24 cellular contexts compared by ENCODE assay signal in genomic region chr7:105585850-105586500, GRCh38. TPM values are rescaled to one million over a fixed set of nuclear protein-coding genes. Genes with fewer than 3 reads are reported as not detected.
DNase-seq lines count a peak whose midpoint lies in the region; ATAC-seq, FAIRE-seq and TF ChIP-seq lines count a peak whose summit lies in the region.
"Had no signal": no experiment of that assay in that cellular context is flagged by ENCODE, and none has a peak within 500 bp of the region (broad histone marks: within the 10 kb centered on the region; RNA-seq: fewer than 3 reads in every experiment).

No MANE protein-coding gene starts in this region.

- no peak for FAIRE-seq in GM12878 (lab: Jason Lieb, UNC)
- FAIRE-seq: A204.1 had no signal

- DNase-seq in activated CD8-positive, alpha-beta T cell treated with anti-CD3 and anti-CD28 coated beads, Interleukin-2, amount 10 ng/mL, durations not matched to agents 7 days and 5 days = no peak
- no peak for DNase-seq in activated CD8-positive, alpha-beta T cell treated with anti-CD3 and anti-CD28 coated beads for 36 hours
- DNase-seq in GM12878 (ENCODE audit: low read depth, low spot score) (no peak), DMS 273 treated with DMSO at 0.1 percent for 48 hours (lab: John Stamatoyannopoulos, UW) (no peak), islet precursor cell (no peak), uterus (no peak)
- DNase-seq: aorta; cerebellar nuclear complex; effector memory CD8-positive, alpha-beta T cell; left lung; mucosa of descending colon; MV-4-11; NCI-H2029; right cardiac atrium; stimulated activated naive CD4-positive, alpha-beta T cell; thyroid gland had no signal

- H3K36me3 Mint-ChIP-seq in activated CD8-positive, alpha-beta T cell treated with anti-CD3 and anti-CD28 coated beads, Interleukin-2, amount 10 ng/mL, durations not matched to agents 7 days and 5 days (ENCODE audit: low read depth) = no peaks in the 10 kb centered on the region
- H3K36me3 Mint-ChIP-seq in activated CD8-positive, alpha-beta T cell treated with anti-CD3 and anti-CD28 coated beads for 36 hours (ENCODE audit: low read depth) = no peaks in the 10 kb centered on the region

- no peak for TF ChIP-seq EP300 in GM12878 (IDR thresholded peaks at IDR 0.05; ENCODE audit: borderline replicate concordance in 1 of 2, control insufficient read depth in 1 of 2, low read depth in 2 of 2, low read length in 2 of 2)

- no peak overlapping the region for H3K4me3 Mint-ChIP-seq in activated CD8-positive, alpha-beta T cell treated with anti-CD3 and anti-CD28 coated beads, Interleukin-2, amount 10 ng/mL, durations not matched to agents 7 days and 5 days
- H3K4me3 Mint-ChIP-seq in activated CD8-positive, alpha-beta T cell treated with anti-CD3 and anti-CD28 coated beads for 36 hours = no peak overlapping the region
- H3K4me3 Mint-ChIP-seq: effector memory CD8-positive, alpha-beta T cell had no signal

- POLR2A ChIA-PET in activated CD8-positive, alpha-beta T cell treated with anti-CD3 and anti-CD28 coated beads, Interleukin-2, amount 10 ng/mL, durations not matched to agents 7 days and 5 days (lab: Charles Lee) = interaction anchor here (1.2 kb wide), 1 partner anchor 54 kb away, joined by 4 read pairs; the partner anchor contains the start of gene RINT1
- POLR2A ChIA-PET in activated CD8-positive, alpha-beta T cell treated with anti-CD3 and anti-CD28 coated beads for 36 hours (lab: Charles Lee) = no interaction called here
- POLR2A ChIA-PET in GM12878 (lab: Charles Lee) = interaction anchor here (0.6 to 1.1 kb wide), 3 partner anchors 14 to 188 kb away, joined by 3 to 4 read pairs (median 3); partner anchors contain the start of gene RINT1

- no peaks in the 10 kb centered on the region for H3K27me3 Mint-ChIP-seq in activated CD8-positive, alpha-beta T cell treated with anti-CD3 and anti-CD28 coated beads, Interleukin-2, amount 10 ng/mL, durations not matched to agents 7 days and 5 days (ENCODE audit: low read depth)
- H3K27me3 Mint-ChIP-seq in activated CD8-positive, alpha-beta T cell treated with anti-CD3 and anti-CD28 coated beads for 36 hours = peaks cover 6% of the 10 kb centered on the region

- H3K36me3 ChIP-seq in GM12878 (ENCODE audit: control insufficient read depth in 2 of 2, insufficient read depth in 2 of 2, low read length in 1 of 2) (no peaks in the 10 kb centered on the region), uterus (no peaks in the 10 kb centered on the region)
- H3K36me3 ChIP-seq: left lung, thyroid gland had no signal

- no peaks in the 10 kb centered on the region for H3K27me3 ChIP-seq in GM12878 (replicated peaks in 1 of 2; ENCODE audit: control insufficient read depth in 2 of 2, insufficient read depth in 2 of 2, low read length in 1 of 2)
- H3K27me3 ChIP-seq in uterus = no peaks in the 10 kb centered on the region
- H3K27me3 ChIP-seq: BLaER1 treated with 17β-estradiol and CSF1 and Interleukin-3, amounts not matched to agents 10 nM and 100 nM; thyroid gland had no signal

- no peak for TF ChIP-seq CTCF in activated CD8-positive, alpha-beta T cell treated with anti-CD3 and anti-CD28 coated beads for 36 hours (IDR thresholded peaks at IDR 0.05)
- TF ChIP-seq CTCF in GM12878 (IDR thresholded peaks at IDR 0.05 in 2 of 3, conservative IDR thresholded peaks at IDR 0.05 in 1 of 3; ENCODE audit: control insufficient read depth in 2 of 3, extremely low read depth in 1 of 3, insufficient read depth in 1 of 3, low read depth in 3 of 3, low read length in 3 of 3) (peak in 1 of 3 experiments; percentile 10; a peak in 1 of 6 replicates), uterus (IDR thresholded peaks at IDR 0.05) (no peak)

- ATAC-seq in activated CD8-positive, alpha-beta T cell treated with anti-CD3 and anti-CD28 coated beads, Interleukin-2, amount 10 ng/mL, durations not matched to agents 7 days and 5 days = no peak
- ATAC-seq in activated CD8-positive, alpha-beta T cell treated with anti-CD3 and anti-CD28 coated beads for 36 hours = no peak
- ATAC-seq in GM18867 (IDR thresholded peaks at IDR 0.05; ENCODE audit: unreplicated experiment) (peak; percentile 54), HG02763 (IDR thresholded peaks at IDR 0.05; ENCODE audit: unreplicated experiment) (peak; percentile 41), GM12878 (peak; percentile 50)
- ATAC-seq: effector memory CD8-positive, alpha-beta T cell; left lung; mucosa of descending colon; right cardiac atrium; Right ventricle myocardium inferior had no signal

- in situ Hi-C loops in GM12878 (cut with MboI) = no loop called here

- H4K20me1 ChIP-seq in GM12878 (ENCODE audit: control insufficient read depth, insufficient read depth) = no peaks in the 10 kb centered on the region
- H4K20me1 ChIP-seq: BLaER1 treated with 17β-estradiol and CSF1 and Interleukin-3, amounts not matched to agents 10 nM and 100 nM had no signal

- TF ChIP-seq POLR2A in GM12878 (IDR thresholded peaks at IDR 0.05; ENCODE audit: low read depth, low read length) = no peak
- no peak for TF ChIP-seq POLR2A in uterus (IDR thresholded peaks at IDR 0.05)

- WGBS in GM12878 (ENCODE audit: insufficient coverage, insufficient replicate concordance, low lambda C conversion rate, missing lambda C conversion rate) = 97% methylated on average over 2 of the region's 2 CpGs

- SMC1A ChIA-PET in GM12878 (lab: Charles Lee; ENCODE audit: uncharacterized antibody, unreplicated experiment) = interaction anchor here (0.6 to 1.1 kb wide), 2 partner anchors 138 to 604 kb away, joined by 3 read pairs; no protein-coding TSS in a partner anchor

- H3K4me1 Mint-ChIP-seq in activated CD8-positive, alpha-beta T cell treated with anti-CD3 and anti-CD28 coated beads, Interleukin-2, amount 10 ng/mL, durations not matched to agents 7 days and 5 days (ENCODE audit: low read depth) = peaks cover 27% of the 10 kb centered on the region
- H3K4me1 Mint-ChIP-seq in activated CD8-positive, alpha-beta T cell treated with anti-CD3 and anti-CD28 coated beads for 36 hours (ENCODE audit: low read depth) = peaks cover 9% of the 10 kb centered on the region

- no peak overlapping the region for H3K27ac ChIP-seq in GM12878 (ENCODE audit: control insufficient read depth, insufficient read depth)
- no peak overlapping the region for H3K27ac ChIP-seq in uterus
- H3K27ac ChIP-seq: BLaER1 treated with 17β-estradiol and CSF1 and Interleukin-3, amounts not matched to agents 10 nM and 100 nM; left lung; thyroid gland had no signal

- peak overlapping the region; percentile 49 for H2AFZ ChIP-seq in GM12878 (ENCODE audit: control insufficient read depth, low read depth, low read length)

- no peak overlapping the region for H3K9ac ChIP-seq in GM12878 (ENCODE audit: control insufficient read depth, insufficient read depth, low read length)
- H3K9ac ChIP-seq: BLaER1 treated with 17β-estradiol and CSF1 and Interleukin-3, amounts not matched to agents 10 nM and 100 nM had no signal

- BruUV-seq in GM12878 (replicated peaks; lab: Mats Ljungman, UMichigan) = no TSS peak

- H3K4me1 ChIP-seq in GM12878 (ENCODE audit: control insufficient read depth, insufficient read depth, low read length) (peaks cover 9% of the 10 kb centered on the region), uterus (no peaks in the 10 kb centered on the region)

- CTCF ChIA-PET in activated CD8-positive, alpha-beta T cell treated with anti-CD3 and anti-CD28 coated beads, Interleukin-2, amount 10 ng/mL, durations not matched to agents 7 days and 5 days (lab: Charles Lee) = interaction anchor here (1.6 kb wide), 1 partner anchor 663 kb away, joined by 3 read pairs; no protein-coding TSS in a partner anchor
- CTCF ChIA-PET in activated CD8-positive, alpha-beta T cell treated with anti-CD3 and anti-CD28 coated beads for 36 hours (lab: Charles Lee) = no interaction called here
- CTCF ChIA-PET in GM12878 (lab: Yijun Ruan, JAX) = interaction anchor here (0.9 to 2.3 kb wide), 4 partner anchors 9 to 660 kb away, joined by 3 to 9 read pairs (median 4); no protein-coding TSS in a partner anchor

- peak overlapping the region; percentile 53 for H3K27ac Mint-ChIP-seq in activated CD8-positive, alpha-beta T cell treated with anti-CD3 and anti-CD28 coated beads, Interleukin-2, amount 10 ng/mL, durations not matched to agents 7 days and 5 days
- no peak overlapping the region for H3K27ac Mint-ChIP-seq in activated CD8-positive, alpha-beta T cell treated with anti-CD3 and anti-CD28 coated beads for 36 hours
- H3K27ac Mint-ChIP-seq: effector memory CD8-positive, alpha-beta T cell had no signal

- H3K9me3 Mint-ChIP-seq in activated CD8-positive, alpha-beta T cell treated with anti-CD3 and anti-CD28 coated beads, Interleukin-2, amount 10 ng/mL, durations not matched to agents 7 days and 5 days (ENCODE audit: insufficient read depth) = no peaks in the 10 kb centered on the region
- H3K9me3 Mint-ChIP-seq in activated CD8-positive, alpha-beta T cell treated with anti-CD3 and anti-CD28 coated beads for 36 hours = peaks cover 6% of the 10 kb centered on the region

- no peaks in the 10 kb centered on the region; the same call in 2 of the 3 replicates for H3K9me3 ChIP-seq in GM12878 (replicated peaks; ENCODE audit: control insufficient read depth, insufficient read depth, low read length)
- H3K9me3 ChIP-seq in uterus = no peaks in the 10 kb centered on the region
- H3K9me3 ChIP-seq: thyroid gland had no signal

- H3K4me3 ChIP-seq in GM12878 (no peak overlapping the region), uterus (no peak overlapping the region)
- H3K4me3 ChIP-seq: BLaER1 treated with 17β-estradiol and CSF1 and Interleukin-3, amounts not matched to agents 10 nM and 100 nM; left lung; mucosa of descending colon; thyroid gland had no signal

- RAD21 ChIA-PET in GM12878 (lab: Charles Lee; ENCODE audit: unreplicated experiment) = interaction anchor here (0.7 to 4.4 kb wide), 3 partner anchors 53 to 822 kb away, joined by 3 to 24 read pairs (median 4); partner anchors contain the start of gene RINT1

- no peak for TF ChIP-seq RAD21 in GM12878 (IDR thresholded peaks at IDR 0.05; ENCODE audit: insufficient read depth, low read depth, low read length)

- intact Hi-C loops in activated CD8-positive, alpha-beta T cell treated with anti-CD3 and anti-CD28 coated beads for 36 hours (cut with micrococcal nuclease) = no loop called here
- intact Hi-C loops in GM12878 (cut with micrococcal nuclease; ENCODE audit: unreplicated experiment) = loop anchor here (5.0 kb wide), 2 partner anchors 54 to 429 kb away; partner anchors contain the start of gene RINT1
- intact Hi-C loops in uterus (cut with DNase I; ENCODE audit: low total_unique reads) = no loop called here

- H3K4me2 ChIP-seq in GM12878 (ENCODE audit: control insufficient read depth, insufficient read depth) = no peak overlapping the region

- H3K79me2 ChIP-seq in GM12878 (ENCODE audit: control insufficient read depth, insufficient read depth, low read length) = no peaks in the 10 kb centered on the region

RNA-seq across cellular contexts. Expression of gene EFCAB10, which starts 4.7 kb away (rescaled TPM):
- total RNA-seq in activated CD8-positive, alpha-beta T cell treated with anti-CD3 and anti-CD28 coated beads, Interleukin-2, amount 10 ng/mL, durations not matched to agents 7 days and 5 days = not detected
- not detected for total RNA-seq in activated CD8-positive, alpha-beta T cell treated with anti-CD3 and anti-CD28 coated beads for 36 hours
- total RNA-seq in GM12878 (2013; cell fraction: nucleolus; rRNA removed) = not detected in 2 replicates
- not detected in 2 replicates for total RNA-seq in GM12878 (2014; rRNA removed)
- not detected in 2 replicates for total RNA-seq in GM12878 (2014; rRNA removed; fragmentation: Illumina TruSeq; extraction: Trizol)
- total RNA-seq in GM12878 (2021) = not detected in 2 replicates
- 0.37 TPM for polyA plus RNA-seq in GM12878 (2011; ENCODE audit: low read depth)
- 0.07 TPM in 1 of 2 replicates, not detected in the other for polyA plus RNA-seq in GM12878 (2011; rRNA removed)
- not detected in 2 replicates for polyA plus RNA-seq in GM12878 (2011; cell fraction: cytosol; rRNA removed)
- not detected in 2 replicates for polyA plus RNA-seq in GM12878 (2011; cell fraction: nucleus; rRNA removed)
- 0.28 and 0.51 TPM in 2 replicates for polyA plus RNA-seq in GM12878 (2012)
- 0.38 TPM in 1 of 2 replicates, not detected in the other for polyA plus RNA-seq in GM12878 (2014; fragmentation: Illumina TruSeq; extraction: Trizol)
- under 1 TPM; 0.38 to 0.58 TPM for polyA plus RNA-seq in GM12878 (2014; fragmentation: Nextera tagmentation; extraction: Ambion mirVana)
- polyA plus RNA-seq in GM12878 (2014; rRNA removed) = 0.13 TPM in 1 of 2 replicates, not detected in the other
- 1 to 10 TPM in 1 of 2 experiments, under 1 TPM in 1; 0.50 to 1.0 TPM for polyA plus RNA-seq in GM12878 (2016; fragmentation: Nextera tagmentation; extraction: Ambion mirVana)
- polyA minus RNA-seq in GM12878 (2011; rRNA and poly(A)+ RNA removed) = not detected in 2 replicates
- not detected in 2 replicates for polyA minus RNA-seq in GM12878 (2011; cell fraction: cytosol; rRNA and poly(A)+ RNA removed)
- not detected in 2 replicates for polyA minus RNA-seq in GM12878 (2011; cell fraction: nucleus; rRNA and poly(A)+ RNA removed)
- 1 to 10 TPM in 1 of 4 donors, not detected in 3; 2.6 TPM for total RNA-seq in uterus
- total RNA-seq: aorta; fibroblast of lung; mucosa of descending colon; omental fat pad; right cardiac atrium; Right ventricle myocardium inferior; T-helper 1 cell treated with Interleukin-12 subunit alpha and Interleukin-12 subunit beta and Interleukin-4 antibody, amounts not matched to agents 30 ng/mL and 1 ng/mL, for 36 hours; thyroid gland had no signal
- polyA plus RNA-seq: aorta, fibroblast of lung, right cardiac atrium had no signal

RNA-seq across cellular contexts. Expression of gene RINT1, which starts 54.0 kb away (rescaled TPM):
- total RNA-seq in activated CD8-positive, alpha-beta T cell treated with anti-CD3 and anti-CD28 coated beads, Interleukin-2, amount 10 ng/mL, durations not matched to agents 7 days and 5 days = 10 to 100 TPM; 21.1 to 21.9 TPM
- total RNA-seq in activated CD8-positive, alpha-beta T cell treated with anti-CD3 and anti-CD28 coated beads for 36 hours = 10 to 100 TPM; 21.7 to 22.5 TPM
- 34.1 and 36.3 TPM in 2 replicates for total RNA-seq in GM12878 (2013; cell fraction: nucleolus; rRNA removed)
- 13.5 and 15.9 TPM in 2 replicates for total RNA-seq in GM12878 (2014; rRNA removed)
- total RNA-seq in GM12878 (2014; rRNA removed; fragmentation: Illumina TruSeq; extraction: Trizol) = 7.0 and 7.4 TPM in 2 replicates
- total RNA-seq in GM12878 (2021) = 14.9 and 17.2 TPM in 2 replicates
- polyA plus RNA-seq in GM12878 (2011; ENCODE audit: low read depth) = 7.9 TPM
- polyA plus RNA-seq in GM12878 (2011; rRNA removed) = 28.4 and 34.4 TPM in 2 replicates
- polyA plus RNA-seq in GM12878 (2011; cell fraction: cytosol; rRNA removed) = 10.9 and 11.1 TPM in 2 replicates
- polyA plus RNA-seq in GM12878 (2011; cell fraction: nucleus; rRNA removed) = 20.2 and 20.3 TPM in 2 replicates
- polyA plus RNA-seq in GM12878 (2012) = 12.7 and 15.5 TPM in 2 replicates
- 18.5 and 21.8 TPM in 2 replicates for polyA plus RNA-seq in GM12878 (2014; fragmentation: Illumina TruSeq; extraction: Trizol)
- 1 to 10 TPM; 6.7 to 7.4 TPM for polyA plus RNA-seq in GM12878 (2014; fragmentation: Nextera tagmentation; extraction: Ambion mirVana)
- 13.9 and 17.3 TPM in 2 replicates for polyA plus RNA-seq in GM12878 (2014; rRNA removed)
- 10 to 100 TPM; 26.6 to 32.3 TPM for polyA plus RNA-seq in GM12878 (2016; fragmentation: Nextera tagmentation; extraction: Ambion mirVana)
- polyA minus RNA-seq in GM12878 (2011; rRNA and poly(A)+ RNA removed) = 15.5 and 33.8 TPM in 2 replicates
- polyA minus RNA-seq in GM12878 (2011; cell fraction: cytosol; rRNA and poly(A)+ RNA removed) = 9.8 and 10.9 TPM in 2 replicates
- polyA minus RNA-seq in GM12878 (2011; cell fraction: nucleus; rRNA and poly(A)+ RNA removed) = 7.6 and 15.0 TPM in 2 replicates
- 10 to 100 TPM; 17.1 to 28.9 (median 18.7) TPM for total RNA-seq in uterus

Comparison
In these comparisons a context has a peak if more than half of its experiments do, and no peak if none do; other contexts are left out.
1. ATAC-seq: peak in GM18867 (single experiment), HG02763 (single experiment) and GM12878 (single experiment); none in activated CD8-positive, alpha-beta T cell treated with anti-CD3 and anti-CD28 coated beads, Interleukin-2, amount 10 ng/mL, durations not matched to agents 7 days and 5 days (single experiment) and activated CD8-positive, alpha-beta T cell treated with anti-CD3 and anti-CD28 coated beads for 36 hours (single experiment).